Comparison of ENCODE assay signal across 4 cellular contexts in the genomic region with DNA sequence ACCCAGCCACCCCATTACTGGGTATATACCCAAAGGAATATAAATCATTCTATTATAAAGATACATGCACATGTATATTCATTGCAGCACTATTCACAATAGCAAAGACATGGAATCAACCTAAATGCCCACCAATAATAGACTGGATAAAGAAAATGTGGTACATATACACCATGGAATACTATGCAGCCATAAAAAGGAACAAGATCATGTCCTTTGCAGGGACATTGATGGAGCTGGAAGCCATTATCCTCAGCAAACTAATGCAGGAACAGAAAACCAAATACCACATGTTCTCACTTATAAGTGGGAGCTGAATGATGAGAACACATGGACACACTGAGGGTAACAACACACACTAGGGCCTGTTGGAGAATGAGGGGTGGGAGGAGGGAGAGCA. TPM values are rescaled to one million over a fixed set of nuclear protein-coding genes. Genes with fewer than 3 reads are reported as not detected.
"Had no signal": no experiment of that assay in that cellular context is flagged by ENCODE, and none has a peak within 500 bp of the region (broad histone marks: within the 10 kb centered on the region; RNA-seq: fewer than 3 reads in every experiment).

No MANE protein-coding gene starts in this region.

RNA-seq across cellular contexts. Expression of gene MYOT, which starts 14.5 kb away (rescaled TPM):
- total RNA-seq: HepG2, HT-29, HT1080, IMR-90 had no signal
- polyA plus RNA-seq: HepG2, IMR-90 had no signal

RNA-seq across cellular contexts. Expression of gene PKD2L2, which starts 36.1 kb away (rescaled TPM):
- total RNA-seq: HepG2, HT-29, HT1080, IMR-90 had no signal
- polyA plus RNA-seq: HepG2, IMR-90 had no signal
